Comparison of ENCODE assay signal across 18 cellular contexts in genomic region chr1:53669511-53670191, GRCh38.
DNase-seq lines count a peak whose midpoint lies in the region; ATAC-seq and TF ChIP-seq lines count a peak whose summit lies in the region.
"Had no signal": no experiment of that assay in that cellular context is flagged by ENCODE, and none has a peak within 500 bp of the region (broad histone marks: within the 10 kb centered on the region; RNA-seq: fewer than 3 reads in every experiment).

No MANE protein-coding gene starts in this region.

- no peak overlapping the region for H3K9ac ChIP-seq in HCT116 (ENCODE audit: low read length)
- no peak overlapping the region for H3K9ac ChIP-seq in mesenchymal stem cell (ENCODE audit: low read length)

- TF ChIP-seq POLR2A in HCT116 (IDR thresholded peaks at IDR 0.05; ENCODE audit: borderline replicate concordance, extremely low read depth, insufficient read depth, insufficient read length) = no peak

- TF ChIP-seq CTCF in HCT116 (IDR thresholded peaks at IDR 0.05 in 2 of 3, conservative IDR thresholded peaks at IDR 0.05 in 1 of 3; ENCODE audit: borderline replicate concordance in 1 of 3, insufficient read depth in 1 of 3, low read depth in 2 of 3, low read length in 2 of 3) = no peak

- peak overlapping the region; percentile 14 for H2AK5ac ChIP-seq in mesenchymal stem cell (ENCODE audit: low read length, severe bottlenecking)

- H3K4me3 ChIP-seq in HCT116 (replicated peaks in 1 of 2; ENCODE audit: low read depth in 1 of 2, low read length in 2 of 2) (no peak overlapping the region), mesenchymal stem cell (ENCODE audit: insufficient read depth in 1 of 2, low read depth in 1 of 2, low read length in 2 of 2) (no peak overlapping the region)
- H3K4me3 ChIP-seq: esophagus muscularis mucosa had no signal

- H3K14ac ChIP-seq in mesenchymal stem cell (ENCODE audit: low read length in 2 of 2) = peak overlapping the region in 1 of 2 experiments; percentile 46

- no peak overlapping the region for H4K91ac ChIP-seq in mesenchymal stem cell (ENCODE audit: low read length)

- 81% methylated on average over 4 of the region's 4 CpGs for WGBS in mesenchymal stem cell

- H3K36me3 ChIP-seq in HCT116 (ENCODE audit: control insufficient read depth in 1 of 2, insufficient read depth in 2 of 2, low read length in 2 of 2) = no peaks in the 10 kb centered on the region
- H3K36me3 ChIP-seq in mesenchymal stem cell (ENCODE audit: control insufficient read depth in 1 of 2, insufficient read depth in 2 of 2, low read depth in 1 of 2, low read length in 2 of 2) = peaks cover 0 to 4% of the 10 kb centered on the region in 2 experiments
- H3K36me3 ChIP-seq: esophagus muscularis mucosa had no signal

- no peak overlapping the region for H3K4ac ChIP-seq in mesenchymal stem cell (ENCODE audit: low read depth in 1 of 2, low read length in 2 of 2)

- H3K9me3 ChIP-seq in HCT116 (ENCODE audit: control insufficient read depth in 1 of 2, insufficient read depth in 1 of 2, low read depth in 1 of 2, low read length in 2 of 2) (no peaks in the 10 kb centered on the region), mesenchymal stem cell (ENCODE audit: control insufficient read depth, low read length) (no peaks in the 10 kb centered on the region)
- H3K9me3 ChIP-seq: esophagus muscularis mucosa had no signal

- H2BK15ac ChIP-seq in mesenchymal stem cell (ENCODE audit: low read depth, poor library complexity, severe bottlenecking) = no peak overlapping the region

- H2BK120ac ChIP-seq in mesenchymal stem cell (ENCODE audit: low read depth, low read length) = no peak overlapping the region

- H3K79me2 ChIP-seq in HCT116 (ENCODE audit: insufficient read depth, low read length) = no peaks in the 10 kb centered on the region

- no peak overlapping the region for H3K18ac ChIP-seq in mesenchymal stem cell (ENCODE audit: low read depth in 1 of 2, low read length in 2 of 2)

- H3K4me1 ChIP-seq in HCT116 (ENCODE audit: control insufficient read depth in 1 of 2, insufficient read depth in 2 of 2, low read length in 2 of 2) (no peaks in the 10 kb centered on the region), mesenchymal stem cell (ENCODE audit: control insufficient read depth, insufficient read depth, low read depth, low read length) (peaks cover 19% of the 10 kb centered on the region)
- H3K4me1 ChIP-seq: esophagus muscularis mucosa had no signal

- H2BK5ac ChIP-seq in mesenchymal stem cell (ENCODE audit: low read depth, low read length, poor library complexity, severe bottlenecking) = no peak overlapping the region

- CTCF ChIA-PET in HCT116 (lab: Charles Lee) = no interaction called here

- TF ChIP-seq RAD21 in HCT116 (IDR thresholded peaks at IDR 0.05; ENCODE audit: low read depth) = no peak

- no peak overlapping the region for H3K23ac ChIP-seq in mesenchymal stem cell (ENCODE audit: low read length in 2 of 2)

- intact Hi-C loops in HCT116 (cut with micrococcal nuclease) = no loop called here

- H3K27me3 ChIP-seq in HCT116 (ENCODE audit: insufficient read depth, low read length) (peaks cover 22% of the 10 kb centered on the region), mesenchymal stem cell (ENCODE audit: control insufficient read depth in 1 of 2, insufficient read depth in 1 of 2, low read length in 2 of 2) (peaks cover 0 to 66% of the 10 kb centered on the region in 2 experiments)
- H3K27me3 ChIP-seq: esophagus muscularis mucosa had no signal

- no peak overlapping the region for H4K8ac ChIP-seq in mesenchymal stem cell (ENCODE audit: low read length)

- DNase-seq in AG08395 (ENCODE audit: low spot score) (peak; percentile 70), HCT116 (ENCODE audit: low read depth, low spot score) (no peak), cerebellar cortex (ENCODE audit: low spot score) (peak; percentile 73), mesenchymal stem cell (no peak), NCI-H1048 (lab: John Stamatoyannopoulos, UW) (no peak), KG1 (lab: John Stamatoyannopoulos, UW) (no peak), NCI-H226 (no peak)
- DNase-seq: activated CD4-positive, alpha-beta T cell treated with anti-CD3 and anti-CD28 coated beads, Interleukin-2, amount 10 ng/mL, durations not matched to agents 24 days and 14 days; activated naive CD4-positive, alpha-beta T cell treated with anti-CD3 and anti-CD28 coated beads, Interleukin-2, amount 10 ng/mL, durations not matched to agents 7 days and 5 days; activated T-cell treated with anti-CD3 and anti-CD28 coated beads, Interleukin-2, amount 50 U/mL, for 72 hours; CD4-positive, alpha-beta T cell; effector memory CD8-positive, alpha-beta T cell; naive B cell; NCI-H187 treated with DMSO at 0.1 percent for 48 hours; NCI-H2227 treated with DMSO at 0.1 percent for 48 hours had no signal

- H2BK12ac ChIP-seq in mesenchymal stem cell (ENCODE audit: low read length in 2 of 2) = no peak overlapping the region

- H2AFZ ChIP-seq in HCT116 (ENCODE audit: low read depth, low read length, poor library complexity, severe bottlenecking) (no peak overlapping the region), mesenchymal stem cell (ENCODE audit: low read depth, low read length) (no peak overlapping the region)

- H3K79me1 ChIP-seq in mesenchymal stem cell (replicated peaks; ENCODE audit: low read length, poor library complexity, severe bottlenecking) = peaks cover 47% of the 10 kb centered on the region

- no peaks in the 10 kb centered on the region for H4K20me1 ChIP-seq in HCT116 (ENCODE audit: insufficient read depth)

- H3K4me2 ChIP-seq in HCT116 (ENCODE audit: low read length) (no peak overlapping the region), mesenchymal stem cell (ENCODE audit: low read length, poor library complexity, severe bottlenecking) (no peak overlapping the region)

- H3K27ac ChIP-seq in HCT116 (ENCODE audit: low read depth, low read length) (no peak overlapping the region), mesenchymal stem cell (ENCODE audit: low read length, poor library complexity, severe bottlenecking) (no peak overlapping the region)
- H3K27ac ChIP-seq: esophagus muscularis mucosa had no signal

- POLR2A ChIA-PET in HCT116 (lab: Charles Lee) = no interaction called here

- BruUV-seq in HCT116 (replicated peaks; lab: Mats Ljungman, UMichigan) = no TSS peak

- RAD21 ChIA-PET in HCT116 (lab: Charles Lee; ENCODE audit: low non-redundant PET in 1 of 2, low total read pairs in 2 of 2, uncharacterized antibody in 2 of 2, unreplicated experiment in 2 of 2) = no interaction called here

- H3K9me2 ChIP-seq in HCT116 (ENCODE audit: insufficient read depth) = no peaks in the 10 kb centered on the region

- ATAC-seq in HCT116 (peak; percentile 50; the same call in 1 of the 2 replicates), GM19023 (IDR thresholded peaks at IDR 0.05; ENCODE audit: unreplicated experiment) (no peak)
- ATAC-seq: activated T-cell treated with anti-CD3 and anti-CD28 coated beads, Interleukin-2, amount 50 U/mL, for 72 hours; effector memory CD8-positive, alpha-beta T cell; sciatic nerve had no signal

TF ChIP-seq in HCT116, 20 proteins besides CTCF, POLR2A, EP300 and RAD21:
- TF ChIP-seq CBX3 (IDR thresholded peaks at IDR 0.05; ENCODE audit: low read depth) = no peak
- TF ChIP-seq TCF7L2 (IDR thresholded peaks at IDR 0.05; ENCODE audit: borderline replicate concordance, extremely low read depth, insufficient read depth, insufficient read length) = peak; percentile 62

Comparison
In these comparisons a context has a peak if more than half of its experiments do, and no peak if none do; other contexts are left out.
1. DNase-seq: peak in AG08395 (single experiment) and cerebellar cortex (single experiment); none in HCT116 (single experiment), mesenchymal stem cell (single experiment), NCI-H1048 (single experiment), KG1 (single experiment) and NCI-H226 (single experiment).